Comparison of ENCODE assay signal across 11 cellular contexts in genomic region chr10:100374677-100375353, GRCh38. TPM values are rescaled to one million over a fixed set of nuclear protein-coding genes. Genes with fewer than 3 reads are reported as not detected.
DNase-seq lines count a peak whose midpoint lies in the region; ATAC-seq and TF ChIP-seq lines count a peak whose summit lies in the region.
"Not testable (repeated sequence)": the region's sequence is repeated elsewhere in the genome, so short reads cannot be mapped to it uniquely, and the experiment has no call there.
"Had no signal": no experiment of that assay in that cellular context is flagged by ENCODE, and none has a peak within 500 bp of the region (broad histone marks: within the 10 kb centered on the region; RNA-seq: fewer than 3 reads in every experiment).

No MANE protein-coding gene starts in this region.

- not testable (repeated sequence) for H3K27ac ChIP-seq in CD4-positive, CD25-positive, alpha-beta regulatory T cell (ENCODE audit: insufficient read depth, low read length, poor library complexity, severe bottlenecking)
- H3K27ac ChIP-seq in cingulate gyrus (ENCODE audit: low read depth, low read length) (peak overlapping the region; percentile 98), gastroesophageal sphincter (peak overlapping the region in 3 of 4 donors; percentile 90 to 99 (median 90)), lower lobe of right lung (peak overlapping the region; percentile 96), sigmoid colon (peak overlapping the region; percentile 90 to 99 (median 96)), upper lobe of right lung (peak overlapping the region; percentile 94)

- not testable (repeated sequence) for H3K27me3 Mint-ChIP-seq in CD4-positive, CD25-positive, alpha-beta regulatory T cell; T-helper 1 cell treated with Interleukin-12 subunit alpha and Interleukin-12 subunit beta and Interleukin-4 antibody, amounts not matched to agents 30 μg/mL and 1 μg/mL, for 36 hours (ENCODE audit: low read depth)

- not testable (repeated sequence) for H3K36me3 Mint-ChIP-seq in CD4-positive, CD25-positive, alpha-beta regulatory T cell; T-helper 1 cell treated with Interleukin-12 subunit alpha and Interleukin-12 subunit beta and Interleukin-4 antibody, amounts not matched to agents 30 μg/mL and 1 μg/mL, for 36 hours (ENCODE audit: low read depth)

- 49 to 67% methylated on average over 4 of the region's 7 CpGs for WGBS in gastroesophageal sphincter (ENCODE audit: low coverage in 1 of 2), 2 donors
- WGBS in sigmoid colon, 2 donors: 18 to 70% methylated on average over 7 of the region's 7 CpGs

- not testable (repeated sequence) for TF ChIP-seq CTCF in gastroesophageal sphincter (IDR thresholded peaks at IDR 0.05); lower lobe of right lung (IDR thresholded peaks at IDR 0.05); sigmoid colon (IDR thresholded peaks at IDR 0.05); upper lobe of right lung (IDR thresholded peaks at IDR 0.05)

- peaks cover 9 to 18% (median 12%) of the 10 kb centered on the region in 4 donors for H3K4me1 Mint-ChIP-seq in CD4-positive, CD25-positive, alpha-beta regulatory T cell
- H3K4me1 Mint-ChIP-seq in T-helper 1 cell treated with Interleukin-12 subunit alpha and Interleukin-12 subunit beta and Interleukin-4 antibody, amounts not matched to agents 30 μg/mL and 1 μg/mL, for 36 hours (ENCODE audit: low read depth): peaks cover 33% of the 10 kb centered on the region

- not testable (repeated sequence) for H3K27me3 ChIP-seq in CD4-positive, CD25-positive, alpha-beta regulatory T cell (ENCODE audit: control insufficient read depth, insufficient read depth, low read length); gastroesophageal sphincter; lower lobe of right lung (ENCODE audit: low read depth); sigmoid colon; upper lobe of right lung

- H3K27ac Mint-ChIP-seq in CD4-positive, CD25-positive, alpha-beta regulatory T cell: peak overlapping the region in 1 of 3 donors; percentile 54
- H3K27ac Mint-ChIP-seq in T-helper 1 cell treated with Interleukin-12 subunit alpha and Interleukin-12 subunit beta and Interleukin-4 antibody, amounts not matched to agents 30 μg/mL and 1 μg/mL, for 36 hours: peak overlapping the region; percentile 22

- H3K36me3 ChIP-seq in CD4-positive, CD25-positive, alpha-beta regulatory T cell (ENCODE audit: control insufficient read depth, insufficient read depth, low read length); gastroesophageal sphincter; lower lobe of right lung; sigmoid colon; upper lobe of right lung: not testable (repeated sequence)

- H3K9me3 ChIP-seq in CD4-positive, CD25-positive, alpha-beta regulatory T cell (ENCODE audit: control insufficient read depth in 2 of 2, low read length in 2 of 2); gastroesophageal sphincter; lower lobe of right lung; sigmoid colon; upper lobe of right lung: not testable (repeated sequence)

- H3K4me3 Mint-ChIP-seq in CD4-positive, CD25-positive, alpha-beta regulatory T cell: not testable (repeated sequence)
- peak overlapping the region; percentile 48 for H3K4me3 Mint-ChIP-seq in T-helper 1 cell treated with Interleukin-12 subunit alpha and Interleukin-12 subunit beta and Interleukin-4 antibody, amounts not matched to agents 30 μg/mL and 1 μg/mL, for 36 hours

- intact Hi-C loops in lower lobe of right lung (cut with DNase I); upper lobe of right lung (cut with DNase I): not testable (repeated sequence)
- intact Hi-C loops in sigmoid colon (cut with DNase I): loop anchor here (5.0 kb wide), 2 partner anchors 38 to 88 kb away; partner anchors contain the start of gene BLOC1S2

- peaks cover 45% of the 10 kb centered on the region for H3K4me1 ChIP-seq in CD4-positive, CD25-positive, alpha-beta regulatory T cell (ENCODE audit: control insufficient read depth, insufficient read depth, low read length, poor library complexity, severe bottlenecking)
- H3K4me1 ChIP-seq in gastroesophageal sphincter (peaks cover 2 to 44% (median 13%) of the 10 kb centered on the region in 3 donors), lower lobe of right lung (peaks cover 46% of the 10 kb centered on the region), sigmoid colon (peaks cover 0 to 31% (median 28%) of the 10 kb centered on the region in 4 donors), upper lobe of right lung (peaks cover 40% of the 10 kb centered on the region)

- not testable (repeated sequence) for H3K9me3 Mint-ChIP-seq in CD4-positive, CD25-positive, alpha-beta regulatory T cell; T-helper 1 cell treated with Interleukin-12 subunit alpha and Interleukin-12 subunit beta and Interleukin-4 antibody, amounts not matched to agents 30 μg/mL and 1 μg/mL, for 36 hours

- not testable (repeated sequence) for TF ChIP-seq POLR2A in gastroesophageal sphincter (IDR thresholded peaks at IDR 0.05); sigmoid colon (IDR thresholded peaks at IDR 0.05)

- not testable (repeated sequence) for ATAC-seq in CD4-positive, CD25-positive, alpha-beta regulatory T cell (ENCODE audit: low read depth in 2 of 2); gastroesophageal sphincter; lower lobe of right lung; upper lobe of right lung

- not testable (repeated sequence) for DNase-seq in CD4-positive, CD25-positive, alpha-beta regulatory T cell; Jurkat, Clone E6-1 (ENCODE audit: low read depth, low spot score); lower lobe of right lung; sigmoid colon; upper lobe of right lung

- not testable (repeated sequence) for TF ChIP-seq EP300 in gastroesophageal sphincter (IDR thresholded peaks at IDR 0.05); sigmoid colon (IDR thresholded peaks at IDR 0.05)

- peak overlapping the region; percentile 3 for H3K4me3 ChIP-seq in CD4-positive, CD25-positive, alpha-beta regulatory T cell (ENCODE audit: low read depth, low read length)
- peak overlapping the region; percentile 73 for H3K4me3 ChIP-seq in Jurkat, Clone E6-1 (ENCODE audit: low read length)
- H3K4me3 ChIP-seq in gastroesophageal sphincter: peak overlapping the region; percentile 57 to 91
- H3K4me3 ChIP-seq in lower lobe of right lung: peak overlapping the region; percentile 64
- H3K4me3 ChIP-seq in sigmoid colon: peak overlapping the region in 3 of 4 donors; percentile 53 to 80 (median 68)
- H3K4me3 ChIP-seq in upper lobe of right lung: peak overlapping the region; percentile 62

RNA-seq across cellular contexts. Expression of gene SCD, which starts 27.8 kb away (rescaled TPM):
- 1.3 TPM for total RNA-seq in CD4-positive, CD25-positive, alpha-beta regulatory T cell
- under 1 TPM; 0.22 to 0.94 (median 0.76) TPM for polyA plus RNA-seq in CD4-positive, CD25-positive, alpha-beta regulatory T cell
- 150 TPM for polyA plus RNA-seq in Jurkat, Clone E6-1 (2012; ENCODE audit: insufficient read depth, insufficient read length)
- total RNA-seq in gastroesophageal sphincter (10 to 100 TPM in 3 of 4 donors, 1 to 10 TPM in 1; 9.1 to 25.2 (median 14.0) TPM), lower lobe of right lung (327 TPM), sigmoid colon (10 to 100 TPM in 3 of 4 donors, 1 to 10 TPM in 1; 4.8 to 28.5 (median 12.5) TPM), upper lobe of right lung (276 TPM)
- polyA plus RNA-seq in sigmoid colon: 100 to 1,000 TPM in 1 of 3 donors, 10 to 100 TPM in 1, 1 to 10 TPM in 1; 4.2 to 199 (median 15.7) TPM

RNA-seq across cellular contexts. Expression of gene PKD2L1, which starts 44.8 kb away (rescaled TPM):
- total RNA-seq in CD4-positive, CD25-positive, alpha-beta regulatory T cell: not detected
- not detected for polyA plus RNA-seq in CD4-positive, CD25-positive, alpha-beta regulatory T cell
- not detected for polyA plus RNA-seq in Jurkat, Clone E6-1 (2012; ENCODE audit: insufficient read depth, insufficient read length)
- total RNA-seq in gastroesophageal sphincter (not detected), lower lobe of right lung (3.4 TPM), sigmoid colon (not detected), upper lobe of right lung (2.1 TPM)
- polyA plus RNA-seq in sigmoid colon: 1 to 10 TPM in 1 of 3 donors, under 1 TPM in 2; 0.31 to 4.2 (median 0.60) TPM
- total RNA-seq: CD4-positive, alpha-beta memory T cell; G401; naive thymus-derived CD8-positive, alpha-beta T cell had no signal
- polyA plus RNA-seq: CD4-positive, alpha-beta memory T cell; naive thymus-derived CD8-positive, alpha-beta T cell had no signal

Comparison
In these comparisons a context has a peak if more than half of its experiments do, and no peak if none do; other contexts are left out.
1. H3K4me3 ChIP-seq: peak in every context shown above with its lines; median percentile 74 in gastroesophageal sphincter; 73 in Jurkat, Clone E6-1; 68 in sigmoid colon; 64 in lower lobe of right lung; 62 in upper lobe of right lung; 3 in CD4-positive, CD25-positive, alpha-beta regulatory T cell.